ENCODE assay signal across 8 cellular contexts in the genomic region with DNA sequence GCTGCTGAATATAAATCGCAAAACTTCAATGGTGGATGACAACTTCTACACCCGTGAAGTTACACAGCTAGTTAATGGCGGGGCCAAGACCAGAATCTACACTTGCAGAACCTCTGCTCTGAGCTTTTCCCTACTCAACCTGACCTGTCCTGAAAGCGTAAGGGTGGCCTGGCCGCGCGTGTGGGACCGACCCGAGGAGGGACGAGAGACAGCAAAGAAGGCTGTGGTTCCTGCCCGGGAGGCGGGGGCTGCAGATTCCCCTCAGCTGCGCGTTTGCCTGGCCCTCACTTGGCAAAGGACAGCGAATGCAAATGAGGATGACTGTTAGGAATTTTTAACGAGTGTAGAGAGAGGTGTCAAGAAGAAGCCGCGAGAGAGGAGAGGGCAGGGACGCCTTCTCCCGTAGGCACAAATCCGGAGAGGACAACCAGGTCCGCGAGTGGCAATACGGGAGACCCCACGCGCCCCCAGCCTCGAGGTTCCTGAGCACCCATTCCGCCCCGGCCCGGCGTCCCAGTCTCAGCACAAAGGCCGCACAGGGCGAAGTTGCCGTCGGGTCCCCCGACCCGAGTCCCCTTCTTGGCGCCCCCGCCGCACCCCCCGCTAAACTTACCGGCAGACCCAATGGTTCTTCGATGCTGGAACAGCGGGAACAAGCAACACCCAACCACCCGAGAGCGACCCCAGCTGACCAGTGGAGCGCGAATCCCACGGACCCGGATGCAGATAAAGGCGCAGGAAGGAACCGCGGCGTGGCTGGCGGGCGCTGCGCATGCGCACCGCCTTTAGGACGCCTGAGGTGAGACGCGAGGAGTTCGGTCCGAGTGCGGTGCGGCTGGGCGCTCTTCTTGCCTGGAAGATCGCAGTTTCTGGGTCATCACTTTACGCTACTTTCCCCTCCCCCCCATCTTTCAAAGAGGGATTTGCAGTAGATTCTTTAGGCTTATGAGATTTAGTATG. TPM values are rescaled to one million over a fixed set of nuclear protein-coding genes. Genes with fewer than 3 reads are reported as not detected.
DNase-seq lines count a peak whose midpoint lies in the region; TF ChIP-seq lines count a peak whose summit lies in the region.

A gene (minus strand): TSS at position 696 of the 960 bp plus-strand sequence. CDS start 4,349 bp downstream, outside the sequence.

- no peaks in the 10 kb centered on the region for H3K36me3 ChIP-seq in stomach smooth muscle (ENCODE audit: control insufficient read depth in 2 of 2, insufficient read depth in 2 of 2, low read length in 2 of 2)

- H3K27me3 ChIP-seq in stomach smooth muscle (ENCODE audit: control insufficient read depth in 1 of 2, insufficient read depth in 2 of 2, low read length in 2 of 2): no peaks in the 10 kb centered on the region

- H3K27ac Mint-ChIP-seq in neural crest cell (ENCODE audit: unreplicated experiment): peak within 1 kb of the TSS; percentile 94

- H3K4me1 Mint-ChIP-seq in neural crest cell: peaks cover 22% of the 10 kb centered on the region

- no peaks in the 10 kb centered on the region for H3K4me1 ChIP-seq in stomach smooth muscle (ENCODE audit: control insufficient read depth, insufficient read depth, low read length)

- peak within 1 kb of the TSS; percentile 85 to 86 for H3K9ac ChIP-seq in stomach smooth muscle (ENCODE audit: low read length in 2 of 2)

- no peaks in the 10 kb centered on the region for H3K9me3 Mint-ChIP-seq in neural crest cell

- no peaks in the 10 kb centered on the region for H3K36me3 Mint-ChIP-seq in neural crest cell (ENCODE audit: low read depth)

- peaks cover 3% of the 10 kb centered on the region for H3K27me3 Mint-ChIP-seq in neural crest cell (ENCODE audit: low read depth)

- peak; percentile 89 for TF ChIP-seq POLR2A in Raji (IDR thresholded peaks at IDR 0.05; ENCODE audit: insufficient read depth, low read depth, low read length)

- H3K4me3 Mint-ChIP-seq in neural crest cell: peak within 1 kb of the TSS; percentile 80

- peak; percentile 89 for DNase-seq in EL
- peak; percentile 93 for DNase-seq in H4 (ENCODE audit: low spot score)
- DNase-seq in LNCaP clone FGC (ENCODE audit: low read depth): peak; percentile 56
- DNase-seq in activated gamma-delta T cell (lab: John Stamatoyannopoulos, UW): peak; percentile 70
- DNase-seq in foreskin fibroblast: peak; percentile 85 to 95
- peak; percentile 77 for DNase-seq in neural crest cell (ENCODE audit: low read depth, low spot score)

- peak within 1 kb of the TSS; percentile 73 for H3K4me3 ChIP-seq in LNCaP clone FGC (ENCODE audit: low read depth, low read length)
- peak within 1 kb of the TSS; percentile 66 to 87 for H3K4me3 ChIP-seq in foreskin fibroblast (ENCODE audit: low read depth in 1 of 2, low read length in 2 of 2)
- peak within 1 kb of the TSS; percentile 80 to 86 for H3K4me3 ChIP-seq in stomach smooth muscle (ENCODE audit: low read length in 2 of 2)

- no peaks in the 10 kb centered on the region for H3K9me3 ChIP-seq in stomach smooth muscle (ENCODE audit: control insufficient read depth in 2 of 2, low read length in 2 of 2)

- TF ChIP-seq CTCF in LNCaP clone FGC (IDR thresholded peaks at IDR 0.05; ENCODE audit: control insufficient read depth, extremely low read depth, insufficient read depth) (peak; percentile 55), foreskin fibroblast (IDR thresholded peaks at IDR 0.05; ENCODE audit: low read depth, low read length) (peak; percentile 5), neural crest cell (conservative IDR thresholded peaks at IDR 0.05) (no peak)

- peak within 1 kb of the TSS; percentile 72 for H3K27ac ChIP-seq in stomach smooth muscle (ENCODE audit: low read length)

RNA-seq across cellular contexts. Expression of the gene that starts here (rescaled TPM):
- 29.8 and 50.2 TPM in 2 replicates for total RNA-seq in H4 (2014; rRNA removed; shearing (Covaris generic))
- total RNA-seq in neural crest cell: 11.4 and 11.8 TPM in 2 replicates

Comparison
In these comparisons a context has a peak if more than half of its experiments do, and no peak if none do; other contexts are left out.
1. Peak in every context shown above with its lines: DNase-seq, H3K4me3 ChIP-seq and H3K27ac ChIP-seq.